In the genomic region with DNA sequence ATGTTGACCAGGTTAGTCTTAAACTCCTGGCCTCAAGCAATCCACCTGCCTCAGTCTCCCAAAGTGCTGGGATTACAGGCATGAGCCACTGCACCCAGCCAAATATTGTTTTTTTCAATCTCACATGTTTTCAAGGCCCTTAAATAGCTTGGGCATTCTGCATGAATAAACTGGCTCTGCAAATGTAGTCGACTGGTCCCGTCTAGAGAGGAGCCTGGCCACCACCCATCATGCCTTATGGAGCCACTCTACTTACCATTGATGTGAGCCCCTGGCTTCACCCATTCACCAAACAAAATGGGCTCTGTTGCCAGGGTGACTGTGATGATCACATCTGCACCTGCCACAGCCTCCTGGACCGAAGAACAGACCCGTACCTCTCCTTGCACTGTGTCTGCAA, we compare ENCODE assay signal across 1 cellular context.
A peak's percentile ranks its signal among the peaks of the same experiment; 100 is the strongest.
TF ChIP-seq lines count a peak whose summit lies in the region.

No MANE protein-coding gene starts in this region.

TF ChIP-seq in K562, 482 proteins besides CTCF, POLR2A, EP300 and RAD21 (continued from another document):
- peak; percentile 21; the same call in 1 of the 2 replicates for TF ChIP-seq RFX1 (IDR thresholded peaks at IDR 0.05)
